ENCODE assay signal across 8 cellular contexts in the genomic region with DNA sequence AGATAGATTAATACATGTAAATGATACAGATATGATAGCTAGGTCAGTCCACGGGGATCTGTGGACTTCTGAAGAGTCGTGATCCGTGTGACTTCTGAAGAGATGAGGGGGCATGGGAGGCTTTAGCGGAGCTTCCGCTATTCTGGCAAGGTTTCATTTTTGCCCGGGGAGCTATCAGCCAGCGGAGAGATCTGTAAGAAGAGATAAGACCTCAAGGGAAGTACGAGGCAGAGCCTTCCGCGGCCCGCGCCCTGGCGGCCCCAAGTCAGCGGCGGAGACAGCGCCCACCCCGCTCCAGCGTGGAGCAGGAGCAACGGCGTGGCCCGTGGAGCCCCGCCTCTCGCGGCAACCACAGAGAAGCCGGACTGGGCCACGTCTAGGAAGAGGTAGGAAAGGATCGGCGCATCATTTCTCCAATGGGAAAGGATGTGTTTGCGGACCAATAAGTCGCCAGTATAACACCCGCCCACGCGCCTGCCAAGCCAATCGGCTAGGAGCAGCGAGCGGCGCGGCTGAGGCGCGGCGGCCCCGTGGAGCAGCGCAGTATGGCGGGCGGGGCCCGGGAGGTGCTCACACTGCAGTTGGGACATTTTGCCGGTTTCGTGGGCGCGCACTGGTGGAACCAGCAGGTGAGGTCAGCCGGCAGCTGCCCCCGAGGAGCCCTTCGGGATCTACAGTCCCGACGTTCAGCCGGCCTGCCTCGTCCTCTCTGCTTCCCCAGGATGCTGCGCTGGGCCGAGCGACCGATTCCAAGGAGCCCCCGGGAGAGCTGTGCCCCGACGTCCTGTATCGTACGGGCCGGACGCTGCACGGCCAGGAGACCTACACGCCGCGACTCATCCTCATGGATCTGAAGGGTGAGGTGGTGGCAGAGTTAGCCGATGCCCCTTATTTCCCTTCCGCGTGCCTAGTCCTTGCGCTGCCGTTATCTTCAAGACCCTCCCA. TPM values are rescaled to one million over a fixed set of nuclear protein-coding genes. Genes with fewer than 3 reads are reported as not detected.
DNase-seq lines count a peak whose midpoint lies in the region; ATAC-seq and TF ChIP-seq lines count a peak whose summit lies in the region.
"Not testable (repeated sequence)": the region's sequence is repeated elsewhere in the genome, so short reads cannot be mapped to it uniquely, and the experiment has no call there.

No MANE protein-coding gene starts in this region.

- peak overlapping the region; percentile 94 for H3K4me3 Mint-ChIP-seq in activated naive CD8-positive, alpha-beta T cell
- peak overlapping the region; percentile 93 for H3K4me3 Mint-ChIP-seq in osteocyte (ENCODE audit: unreplicated experiment)

- 2% methylated on average over 48 of the region's 77 CpGs for WGBS in thymus

- peak overlapping the region; percentile 72 for H3K4me3 ChIP-seq in thymus (ENCODE audit: low read length)

- ATAC-seq in HG02623 (IDR thresholded peaks at IDR 0.05; ENCODE audit: unreplicated experiment) (peak; percentile 93), SK-N-SH treated with all-trans-retinoic acid at 6 μM for 48 hours (peak; percentile 96)

- not testable (repeated sequence) for H3K36me3 Mint-ChIP-seq in activated naive CD8-positive, alpha-beta T cell; osteocyte (ENCODE audit: unreplicated experiment)

- DNase-seq in GM10266 (ENCODE audit: extremely low spot score) (peak; percentile 85), NCI-H1092 treated with DMSO at 0.1 percent for 48 hours (lab: John Stamatoyannopoulos, UW) (peak; percentile 97), head of caudate nucleus (peak; percentile 91 to 98 (median 96)), osteocyte (ENCODE audit: extremely low spot score, unreplicated experiment) (peak; percentile 98)

- not testable (repeated sequence) for H3K9me3 ChIP-seq in thymus (ENCODE audit: control insufficient read depth)

- peak; percentile 17 for TF ChIP-seq CTCF in GM10266 (IDR thresholded peaks at IDR 0.05; ENCODE audit: control insufficient read depth, insufficient read depth, low read depth, missing control alignments)
- not testable (repeated sequence) for TF ChIP-seq CTCF in osteocyte (IDR thresholded peaks at IDR 0.05)

- not testable (repeated sequence) for H3K36me3 ChIP-seq in thymus (ENCODE audit: control insufficient read depth, insufficient read depth)

- H3K27me3 ChIP-seq in thymus (ENCODE audit: control insufficient read depth, insufficient read depth), result not testable (repeated sequence)

- not testable (repeated sequence) for H3K4me1 ChIP-seq in thymus (ENCODE audit: control insufficient read depth, insufficient read depth, low read length)

- intact Hi-C loops in head of caudate nucleus (cut with DNase I), result not testable (repeated sequence)

- H3K27ac Mint-ChIP-seq in activated naive CD8-positive, alpha-beta T cell, result peak overlapping the region; percentile 97
- peak overlapping the region; percentile 89 for H3K27ac Mint-ChIP-seq in osteocyte (ENCODE audit: unreplicated experiment)

- H3K27me3 Mint-ChIP-seq in activated naive CD8-positive, alpha-beta T cell; osteocyte (ENCODE audit: unreplicated experiment): not testable (repeated sequence)

- peak overlapping the region; percentile 71 for H3K27ac ChIP-seq in thymus (ENCODE audit: low read depth)

- H3K4me1 Mint-ChIP-seq in activated naive CD8-positive, alpha-beta T cell (ENCODE audit: low read depth); osteocyte (ENCODE audit: unreplicated experiment): not testable (repeated sequence)

- not testable (repeated sequence) for H3K9me3 Mint-ChIP-seq in activated naive CD8-positive, alpha-beta T cell (ENCODE audit: low read depth); osteocyte (ENCODE audit: unreplicated experiment)

TF ChIP-seq in SK-N-SH treated with all-trans-retinoic acid at 6 μM for 48 hours, 23 proteins besides CTCF, POLR2A, EP300 and RAD21:
- TF ChIP-seq, protein P1, sequence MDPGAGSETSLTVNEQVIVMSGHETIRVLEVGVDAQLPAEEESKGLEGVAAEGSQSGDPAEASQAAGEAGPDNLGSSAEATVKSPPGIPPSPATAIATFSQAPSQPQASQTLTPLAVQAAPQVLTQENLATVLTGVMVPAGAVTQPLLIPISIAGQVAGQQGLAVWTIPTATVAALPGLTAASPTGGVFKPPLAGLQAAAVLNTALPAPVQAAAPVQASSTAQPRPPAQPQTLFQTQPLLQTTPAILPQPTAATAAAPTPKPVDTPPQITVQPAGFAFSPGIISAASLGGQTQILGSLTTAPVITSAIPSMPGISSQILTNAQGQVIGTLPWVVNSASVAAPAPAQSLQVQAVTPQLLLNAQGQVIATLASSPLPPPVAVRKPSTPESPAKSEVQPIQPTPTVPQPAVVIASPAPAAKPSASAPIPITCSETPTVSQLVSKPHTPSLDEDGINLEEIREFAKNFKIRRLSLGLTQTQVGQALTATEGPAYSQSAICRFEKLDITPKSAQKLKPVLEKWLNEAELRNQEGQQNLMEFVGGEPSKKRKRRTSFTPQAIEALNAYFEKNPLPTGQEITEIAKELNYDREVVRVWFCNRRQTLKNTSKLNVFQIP (CRISPR knock-in tag; IDR thresholded peaks at IDR 0.05; ENCODE audit: borderline replicate concordance, low read depth), result 0 out of 2 replicates have a peak, but pooled peaks have one; percentile 39
- peak; percentile 56; the same call in 1 of the 2 replicates for TF ChIP-seq TOX (CRISPR knock-in tag; IDR thresholded peaks at IDR 0.05; ENCODE audit: borderline replicate concordance)

RNA-seq across cellular contexts. Expression of a gene that starts 56.7 kb away (rescaled TPM):
- 78.0 and 85.2 TPM in 2 replicates for total RNA-seq in osteocyte
- polyA plus RNA-seq in thymus, result 156 TPM

RNA-seq across cellular contexts. Expression of a gene that starts 57.0 kb away (rescaled TPM):
- total RNA-seq in osteocyte, result 50.1 and 53.3 TPM in 2 replicates
- 46.0 TPM for polyA plus RNA-seq in thymus

Comparison
In these comparisons a context has a peak if more than half of its experiments do, and no peak if none do; other contexts are left out.
1. Peak in every context shown above with its lines: DNase-seq, ATAC-seq, H3K4me3 ChIP-seq and H3K27ac ChIP-seq.